In genomic region chr1:165943198-165943597, GRCh38 we compare ENCODE assay signal across 15 cellular contexts.
A peak's percentile ranks its signal among the peaks of the same experiment; 100 is the strongest.
DNase-seq lines count a peak whose midpoint lies in the region; ATAC-seq lines count a peak whose summit lies in the region.
"Had no signal": no experiment of that assay in that cellular context is flagged by ENCODE, and none has a peak within 500 bp of the region (broad histone marks: within the 10 kb centered on the region; RNA-seq: fewer than 3 reads in every experiment).

No MANE protein-coding gene starts in this region.

- no peaks in the 10 kb centered on the region for H3K9me3 ChIP-seq in T-helper 17 cell (ENCODE audit: control insufficient read depth, low read length, poor library complexity, severe bottlenecking)
- H3K9me3 ChIP-seq: gastrocnemius medialis, SJSA1 had no signal

- H3K4me1 Mint-ChIP-seq in T-helper 17 cell = peaks cover 5% of the 10 kb centered on the region

- ATAC-seq in HG02884 (IDR thresholded peaks at IDR 0.05; ENCODE audit: unreplicated experiment) (peak; percentile 63), T-helper 17 cell (no peak), esophagus mucosa (no peak)
- ATAC-seq: gastrocnemius medialis had no signal

- DNase-seq in NCI-H82 (lab: John Stamatoyannopoulos, UW) = peak; percentile 48
- DNase-seq in NCI-H82 treated with DMSO at 0.1 percent for 48 hours (lab: John Stamatoyannopoulos, UW; ENCODE audit: unreplicated experiment) = no peak
- DNase-seq in T-helper 17 cell = no peak
- peak; percentile 28 for DNase-seq in renal cortical epithelial cell (ENCODE audit: low read depth)
- DNase-seq in Ammon's horn (ENCODE audit: low spot score) = no peak
- DNase-seq in stimulated activated CD4-positive, alpha-beta T cell treated with anti-CD3 and anti-CD28 coated beads, Interleukin-15, amount 100 ng/mL, for 24 hours = no peak
- DNase-seq: activated CD4-positive, alpha-beta T cell treated with anti-CD3 and anti-CD28 coated beads, Interleukin-2, amount 10 ng/mL, durations not matched to agents 24 days and 14 days; cortex of kidney; DND-41; gastrocnemius medialis; occipital lobe; stimulated activated naive CD4-positive, alpha-beta T cell treated with Interleukin-2 at 50 U/mL for 16 hours had no signal

- H3K27me3 Mint-ChIP-seq in T-helper 17 cell = peaks cover 60% of the 10 kb centered on the region

- peak overlapping the region; percentile 59 for H3K27ac Mint-ChIP-seq in T-helper 17 cell
- H3K27ac Mint-ChIP-seq: activated CD4-positive, alpha-beta T cell treated with anti-CD3 and anti-CD28 coated beads, Interleukin-2, amount 10 ng/mL, durations not matched to agents 24 days and 14 days had no signal

- peaks cover 2% of the 10 kb centered on the region for H3K36me3 Mint-ChIP-seq in T-helper 17 cell (ENCODE audit: low read depth)

- H3K4me3 Mint-ChIP-seq in T-helper 17 cell = no peak overlapping the region
- H3K4me3 Mint-ChIP-seq: activated CD4-positive, alpha-beta T cell treated with anti-CD3 and anti-CD28 coated beads, Interleukin-2, amount 10 ng/mL, durations not matched to agents 24 days and 14 days had no signal

Comparison
In these comparisons a context has a peak if more than half of its experiments do, and no peak if none do; other contexts are left out.
1. DNase-seq: peak in NCI-H82 (single experiment) and renal cortical epithelial cell (single experiment); none in NCI-H82 treated with DMSO at 0.1 percent for 48 hours (single experiment), T-helper 17 cell (0 of 3), Ammon's horn (single experiment) and stimulated activated CD4-positive, alpha-beta T cell treated with anti-CD3 and anti-CD28 coated beads, Interleukin-15, amount 100 ng/mL, for 24 hours (single experiment).